16 cellular contexts compared by ENCODE assay signal in the genomic region with DNA sequence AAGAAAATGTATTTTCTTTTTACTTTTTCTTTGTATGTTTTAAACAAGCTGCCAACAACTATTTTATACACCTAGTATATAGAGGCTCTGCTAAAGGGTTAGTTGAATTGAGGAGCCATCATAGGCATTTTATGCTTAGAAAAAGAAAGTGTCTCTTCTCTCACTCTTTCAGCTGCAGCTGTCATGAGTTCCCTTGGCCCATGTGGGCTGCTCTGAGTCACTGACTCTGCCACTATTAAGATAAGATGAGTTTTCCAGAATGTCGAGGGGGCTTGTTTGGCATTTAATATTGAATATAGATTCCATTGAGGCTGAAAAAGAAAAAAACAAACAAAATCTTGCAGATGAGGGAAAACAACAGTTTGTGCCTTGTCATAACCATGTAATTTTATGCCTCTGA.
"Had no signal": no experiment of that assay in that cellular context is flagged by ENCODE, and none has a peak within 500 bp of the region (broad histone marks: within the 10 kb centered on the region; RNA-seq: fewer than 3 reads in every experiment).

No MANE protein-coding gene starts in this region.

- H3K9me3 ChIP-seq: right lobe of liver, suprapubic skin had no signal

- DNase-seq: activated CD4-positive, alpha-beta T cell treated with anti-CD3 and anti-CD28 coated beads for 1 hour; activated CD4-positive, alpha-beta T cell treated with anti-CD3 and anti-CD28 coated beads, Interleukin-2, amount 50 U/mL, for 48 hours; activated gamma-delta T cell; activated T-cell treated with anti-CD3 and anti-CD28 coated beads, Interleukin-2, amount 50 U/mL, for 4 hours; brain microvascular endothelial cell; endodermal cell; erythroblast; hippocampal formation; kidney glomerular epithelial cell; naive thymus-derived CD8-positive, alpha-beta T cell; posterior cingulate gyrus; right lobe of liver; stimulated activated CD4-positive, alpha-beta T cell treated with anti-CD3 and anti-CD28 coated beads, Interleukin-4, amount 100 ng/mL, for 1 hour; stimulated activated CD8-positive, alpha-beta memory T cell treated with anti-CD3 and anti-CD28 coated beads, Interleukin-4, amount 100 ng/mL, for 48 hours; stimulated activated naive CD8-positive, alpha-beta T cell treated with anti-CD3 and anti-CD28 coated beads, Interleukin-15, Interleukin-2, amounts not matched to agents 100 U/mL and 50 U/mL, for 24 hours had no signal

- ATAC-seq: activated T-cell treated with anti-CD3 and anti-CD28 coated beads, Interleukin-2, amount 50 U/mL, for 4 hours; naive thymus-derived CD8-positive, alpha-beta T cell; right lobe of liver; stimulated activated naive CD8-positive, alpha-beta T cell treated with anti-CD3 and anti-CD28 coated beads, Interleukin-15, Interleukin-2, amounts not matched to agents 100 U/mL and 50 U/mL, for 24 hours had no signal

- H3K27ac ChIP-seq: brain microvascular endothelial cell, right lobe of liver, suprapubic skin had no signal

- H3K27me3 ChIP-seq: brain microvascular endothelial cell, right lobe of liver, suprapubic skin had no signal

- H3K4me1 ChIP-seq: right lobe of liver, suprapubic skin had no signal

- H3K36me3 ChIP-seq: brain microvascular endothelial cell, right lobe of liver, suprapubic skin had no signal

- H3K4me3 ChIP-seq: right lobe of liver, suprapubic skin had no signal
